Comparison of ENCODE assay signal across 19 cellular contexts in genomic region chr1:2400576-2400909, GRCh38. TPM values are rescaled to one million over a fixed set of nuclear protein-coding genes. Genes with fewer than 3 reads are reported as not detected.
DNase-seq lines count a peak whose midpoint lies in the region; ATAC-seq lines count a peak whose summit lies in the region.
"Had no signal": no experiment of that assay in that cellular context is flagged by ENCODE, and none has a peak within 500 bp of the region (broad histone marks: within the 10 kb centered on the region; RNA-seq: fewer than 3 reads in every experiment).

No MANE protein-coding gene starts in this region.

- H3K27me3 Mint-ChIP-seq in activated naive CD4-positive, alpha-beta T cell treated with anti-CD3 and anti-CD28 coated beads, Interleukin-2, amount 10 ng/mL, durations not matched to agents 7 days and 5 days: no peaks in the 10 kb centered on the region
- no peaks in the 10 kb centered on the region for H3K27me3 Mint-ChIP-seq in activated CD4-positive, alpha-beta memory T cell treated with anti-CD3 and anti-CD28 coated beads, Interleukin-2, amount 10 ng/mL, durations not matched to agents 7 days and 5 days
- H3K27me3 Mint-ChIP-seq in effector memory CD8-positive, alpha-beta T cell: no peaks in the 10 kb centered on the region
- H3K27me3 Mint-ChIP-seq: B cell; CD4-positive, alpha-beta T cell had no signal

- H3K27ac Mint-ChIP-seq in activated naive CD4-positive, alpha-beta T cell treated with anti-CD3 and anti-CD28 coated beads, Interleukin-2, amount 10 ng/mL, durations not matched to agents 7 days and 5 days: peak overlapping the region; percentile 33
- H3K27ac Mint-ChIP-seq in activated CD4-positive, alpha-beta memory T cell treated with anti-CD3 and anti-CD28 coated beads, Interleukin-2, amount 10 ng/mL, durations not matched to agents 7 days and 5 days: peak overlapping the region; percentile 24
- peak overlapping the region; percentile 35 to 38 for H3K27ac Mint-ChIP-seq in effector memory CD8-positive, alpha-beta T cell
- H3K27ac Mint-ChIP-seq: B cell; CD4-positive, alpha-beta T cell; HFFc6 had no signal

- no peak for DNase-seq in activated naive CD4-positive, alpha-beta T cell treated with anti-CD3 and anti-CD28 coated beads, Interleukin-2, amount 10 ng/mL, durations not matched to agents 7 days and 5 days
- DNase-seq in activated naive CD4-positive, alpha-beta T cell (lab: John Stamatoyannopoulos, UW): no peak
- no peak for DNase-seq in activated CD4-positive, alpha-beta memory T cell treated with anti-CD3 and anti-CD28 coated beads, Interleukin-2, amount 10 ng/mL, durations not matched to agents 7 days and 5 days
- DNase-seq in effector memory CD8-positive, alpha-beta T cell: no peak
- peak; percentile 33 for DNase-seq in renal cortical epithelial cell (ENCODE audit: low read depth)
- no peak for DNase-seq in effector CD8-positive, alpha-beta T cell (lab: John Stamatoyannopoulos, UW)
- no peak for DNase-seq in cerebellar nuclear complex (lab: John Stamatoyannopoulos, UW)
- DNase-seq: Calu3; CD4-positive, alpha-beta T cell; HFFc6; KG1; NCI-H1436; NCI-H2029; NCI-H2171; NCI-H446; NCI-H69; OCI-M1; RPMI8226 had no signal

- peaks cover 17% of the 10 kb centered on the region for H3K4me1 Mint-ChIP-seq in activated naive CD4-positive, alpha-beta T cell treated with anti-CD3 and anti-CD28 coated beads, Interleukin-2, amount 10 ng/mL, durations not matched to agents 7 days and 5 days
- H3K4me1 Mint-ChIP-seq in activated CD4-positive, alpha-beta memory T cell treated with anti-CD3 and anti-CD28 coated beads, Interleukin-2, amount 10 ng/mL, durations not matched to agents 7 days and 5 days: peaks cover 14% of the 10 kb centered on the region
- peaks cover 10 to 18% of the 10 kb centered on the region in 2 donors for H3K4me1 Mint-ChIP-seq in effector memory CD8-positive, alpha-beta T cell (ENCODE audit: low read depth in 2 of 2)

- CTCF ChIA-PET in activated naive CD4-positive, alpha-beta T cell treated with anti-CD3 and anti-CD28 coated beads, Interleukin-2, amount 10 ng/mL, durations not matched to agents 7 days and 5 days (lab: Charles Lee): interaction anchor here (0.5 kb wide), 1 partner anchor 34 kb away, joined by 3 read pairs; no protein-coding TSS in a partner anchor
- CTCF ChIA-PET in activated CD4-positive, alpha-beta memory T cell treated with anti-CD3 and anti-CD28 coated beads, Interleukin-2, amount 10 ng/mL, durations not matched to agents 7 days and 5 days (lab: Charles Lee): no interaction called here

- no peak for ATAC-seq in effector memory CD8-positive, alpha-beta T cell (replicated peaks)

- POLR2A ChIA-PET in activated CD4-positive, alpha-beta memory T cell treated with anti-CD3 and anti-CD28 coated beads, Interleukin-2, amount 10 ng/mL, durations not matched to agents 7 days and 5 days (lab: Charles Lee): no interaction called here

- H3K9me3 Mint-ChIP-seq in activated naive CD4-positive, alpha-beta T cell treated with anti-CD3 and anti-CD28 coated beads, Interleukin-2, amount 10 ng/mL, durations not matched to agents 7 days and 5 days: peaks cover 3% of the 10 kb centered on the region
- H3K9me3 Mint-ChIP-seq in activated CD4-positive, alpha-beta memory T cell treated with anti-CD3 and anti-CD28 coated beads, Interleukin-2, amount 10 ng/mL, durations not matched to agents 7 days and 5 days: no peaks in the 10 kb centered on the region
- no peaks in the 10 kb centered on the region for H3K9me3 Mint-ChIP-seq in effector memory CD8-positive, alpha-beta T cell
- H3K9me3 Mint-ChIP-seq: CD4-positive, alpha-beta T cell; HFFc6 had no signal

- H3K4me3 Mint-ChIP-seq in activated naive CD4-positive, alpha-beta T cell treated with anti-CD3 and anti-CD28 coated beads, Interleukin-2, amount 10 ng/mL, durations not matched to agents 7 days and 5 days: no peak overlapping the region
- no peak overlapping the region for H3K4me3 Mint-ChIP-seq in activated CD4-positive, alpha-beta memory T cell treated with anti-CD3 and anti-CD28 coated beads, Interleukin-2, amount 10 ng/mL, durations not matched to agents 7 days and 5 days
- no peak overlapping the region for H3K4me3 Mint-ChIP-seq in effector memory CD8-positive, alpha-beta T cell
- H3K4me3 Mint-ChIP-seq: B cell; CD4-positive, alpha-beta T cell; HFFc6 had no signal

- peaks cover 62% of the 10 kb centered on the region for H3K36me3 Mint-ChIP-seq in activated naive CD4-positive, alpha-beta T cell treated with anti-CD3 and anti-CD28 coated beads, Interleukin-2, amount 10 ng/mL, durations not matched to agents 7 days and 5 days
- peaks cover 76% of the 10 kb centered on the region for H3K36me3 Mint-ChIP-seq in activated CD4-positive, alpha-beta memory T cell treated with anti-CD3 and anti-CD28 coated beads, Interleukin-2, amount 10 ng/mL, durations not matched to agents 7 days and 5 days (ENCODE audit: low read depth)
- peaks cover 67% of the 10 kb centered on the region for H3K36me3 Mint-ChIP-seq in effector memory CD8-positive, alpha-beta T cell (ENCODE audit: insufficient read depth)

RNA-seq across cellular contexts. Expression of gene RER1, which starts 8.9 kb away (rescaled TPM):
- total RNA-seq in activated CD4-positive, alpha-beta memory T cell treated with anti-CD3 and anti-CD28 coated beads, Interleukin-2, amount 10 ng/mL, durations not matched to agents 7 days and 5 days: 100 to 1,000 TPM; 151 to 160 TPM
- total RNA-seq in renal cortical epithelial cell: 81.8 and 82.7 TPM in 2 replicates

RNA-seq across cellular contexts. Expression of gene MORN1, which starts 9.2 kb away (rescaled TPM):
- 1 to 10 TPM; 6.2 to 6.3 TPM for total RNA-seq in activated CD4-positive, alpha-beta memory T cell treated with anti-CD3 and anti-CD28 coated beads, Interleukin-2, amount 10 ng/mL, durations not matched to agents 7 days and 5 days
- total RNA-seq in renal cortical epithelial cell: 9.4 and 24.8 TPM in 2 replicates

RNA-seq across cellular contexts. Expression of gene PEX10, which starts 11.8 kb away (rescaled TPM):
- 1 to 10 TPM; 6.8 to 9.5 TPM for total RNA-seq in activated CD4-positive, alpha-beta memory T cell treated with anti-CD3 and anti-CD28 coated beads, Interleukin-2, amount 10 ng/mL, durations not matched to agents 7 days and 5 days
- total RNA-seq in renal cortical epithelial cell: 37.7 and 38.0 TPM in 2 replicates
